ENCODE assay signal across 16 cellular contexts in the genomic region with DNA sequence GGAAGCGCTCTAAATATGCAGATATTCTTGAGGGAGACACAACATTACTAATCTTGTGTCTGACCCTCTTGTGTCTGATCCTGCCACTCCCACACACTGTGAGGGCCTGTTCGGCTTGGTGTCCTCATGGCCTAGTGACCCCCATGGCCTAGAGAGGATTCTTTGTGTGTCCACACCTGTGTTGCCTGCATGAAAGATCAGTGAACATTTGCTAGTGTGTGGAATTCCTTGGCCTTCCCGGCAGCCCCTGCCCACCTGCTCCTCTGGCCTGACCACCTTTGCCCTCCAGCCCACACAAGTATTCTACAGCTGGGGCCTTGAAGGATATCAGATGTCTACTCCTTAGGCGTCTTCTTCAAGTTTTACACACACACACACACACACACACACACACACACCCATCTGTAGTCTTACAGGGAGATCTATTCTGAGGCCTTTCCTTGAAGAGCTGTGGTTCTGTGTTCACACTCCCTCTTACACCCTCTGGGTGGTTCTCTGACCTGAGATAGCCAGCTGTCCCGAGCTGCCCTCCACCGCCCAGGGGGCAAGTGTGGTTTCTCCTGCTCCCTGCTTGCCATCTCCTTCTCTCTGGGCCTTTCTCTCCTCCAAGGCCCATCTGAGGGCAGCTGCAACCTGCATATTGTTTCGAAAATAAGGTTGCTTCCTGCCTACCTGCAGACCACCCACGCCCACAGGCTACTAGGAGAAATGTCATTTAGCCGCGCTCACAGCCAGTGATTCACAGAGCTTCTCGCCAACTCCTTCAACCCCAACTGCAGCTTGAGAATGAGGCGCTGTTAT. TPM values are rescaled to one million over a fixed set of nuclear protein-coding genes. Genes with fewer than 3 reads are reported as not detected.
DNase-seq lines count a peak whose midpoint lies in the region; ATAC-seq and TF ChIP-seq lines count a peak whose summit lies in the region.
"Had no signal": no experiment of that assay in that cellular context is flagged by ENCODE, and none has a peak within 500 bp of the region (broad histone marks: within the 10 kb centered on the region; RNA-seq: fewer than 3 reads in every experiment).

No MANE protein-coding gene starts in this region.

- TF ChIP-seq POLR2A in esophagus squamous epithelium (IDR thresholded peaks at IDR 0.05), result no peak

- no peaks in the 10 kb centered on the region for H3K27me3 Mint-ChIP-seq in activated T-cell treated with anti-CD3 and anti-CD28 coated beads, Interleukin-2, amount 50 U/mL, for 24 hours

- no peaks in the 10 kb centered on the region for H3K4me1 ChIP-seq in esophagus squamous epithelium
- H3K4me1 ChIP-seq: heart right ventricle, left lung, uterus had no signal

- peak in 2 of 3 donors; percentile 30 to 44 for DNase-seq in stimulated activated CD4-positive, alpha-beta T cell treated with anti-CD3 and anti-CD28 coated beads, Interleukin-12 subunit alpha, Interleukin-12 subunit beta, amount 100 ng/mL, for 48 hours (ENCODE audit: low read depth in 2 of 3, low spot score in 1 of 3)
- DNase-seq in stimulated activated CD4-positive, alpha-beta T cell treated with anti-CD3 and anti-CD28 coated beads, Interleukin-12 subunit alpha, Interleukin-12 subunit beta, amount 100 ng/mL, for 4 hours, result no peak
- DNase-seq in activated T-cell treated with anti-CD3 and anti-CD28 coated beads, Interleukin-2, amount 50 U/mL, for 24 hours, result peak; percentile 64
- DNase-seq in myocyte (ENCODE audit: low read depth) (peak; percentile 83), G401 (ENCODE audit: low spot score) (no peak), esophagus squamous epithelium (lab: John Stamatoyannopoulos, UW) (no peak), NCI-H1694 treated with DMSO at 0.1 percent for 48 hours (lab: John Stamatoyannopoulos, UW) (no peak)
- DNase-seq: DMS153, heart right ventricle, left lung, PC-9, uterus had no signal

- peaks cover 65% of the 10 kb centered on the region for H3K36me3 Mint-ChIP-seq in activated T-cell treated with anti-CD3 and anti-CD28 coated beads, Interleukin-2, amount 50 U/mL, for 24 hours (ENCODE audit: low read depth)

- no peak overlapping the region for H3K4me3 ChIP-seq in esophagus squamous epithelium
- H3K4me3 ChIP-seq: heart right ventricle, left lung, PC-9, uterus had no signal

- H3K27me3 ChIP-seq in esophagus squamous epithelium, result peaks cover 0 to 5% (median 0%) of the 10 kb centered on the region in 4 donors
- H3K27me3 ChIP-seq: left lung, uterus had no signal

- H3K9me3 ChIP-seq in esophagus squamous epithelium, result no peaks in the 10 kb centered on the region
- H3K9me3 ChIP-seq: left lung, uterus had no signal

- H3K4me1 Mint-ChIP-seq in activated T-cell treated with anti-CD3 and anti-CD28 coated beads, Interleukin-2, amount 50 U/mL, for 24 hours (ENCODE audit: low read depth), result peaks cover 92% of the 10 kb centered on the region

- ATAC-seq in HG02970 (IDR thresholded peaks at IDR 0.05; ENCODE audit: low FRiP score, unreplicated experiment), result no peak
- ATAC-seq: left lung had no signal

- 72 to 77% methylated on average over 9 to 12 of the region's 12 CpGs for WGBS in esophagus squamous epithelium, 2 donors

- in situ Hi-C loops in G401 (cut with HindIII; ENCODE audit: low sequenced_read_pairs), result no loop called here

- H3K36me3 ChIP-seq in esophagus squamous epithelium, result no peaks in the 10 kb centered on the region
- H3K36me3 ChIP-seq: heart right ventricle, left lung, uterus had no signal

- no peak overlapping the region for H3K27ac ChIP-seq in esophagus squamous epithelium
- H3K27ac ChIP-seq: heart right ventricle, left lung, PC-9, uterus had no signal

- H3K4me3 Mint-ChIP-seq in activated T-cell treated with anti-CD3 and anti-CD28 coated beads, Interleukin-2, amount 50 U/mL, for 24 hours, result peak overlapping the region; percentile 57

- no peaks in the 10 kb centered on the region for H3K9me3 Mint-ChIP-seq in activated T-cell treated with anti-CD3 and anti-CD28 coated beads, Interleukin-2, amount 50 U/mL, for 24 hours

- H3K27ac Mint-ChIP-seq in activated T-cell treated with anti-CD3 and anti-CD28 coated beads, Interleukin-2, amount 50 U/mL, for 24 hours, result peak overlapping the region; percentile 90

- intact Hi-C loops in esophagus squamous epithelium (cut with DNase I), result no loop called here

- no peak for TF ChIP-seq CTCF in esophagus squamous epithelium (IDR thresholded peaks at IDR 0.05)

RNA-seq across cellular contexts. Expression of gene CD247, which starts 45.4 kb away (rescaled TPM):
- total RNA-seq in myocyte (0.21 TPM in 1 of 2 replicates, not detected in the other), esophagus squamous epithelium (1 to 10 TPM in 3 of 4 donors, under 1 TPM in 1; 0.68 to 3.5 (median 3.1) TPM)
- polyA plus RNA-seq in myocyte (2012), result 0.05 TPM
- total RNA-seq in G401 (2014; rRNA removed; shearing (Covaris generic)), result 9.3 and 11.3 TPM in 2 replicates
- total RNA-seq: bronchial epithelial cell, endothelial cell of umbilical vein, PC-9 had no signal
- polyA plus RNA-seq: AG04450, endothelial cell of umbilical vein had no signal

Comparison
In these comparisons a context has a peak if more than half of its experiments do, and no peak if none do; other contexts are left out.
1. DNase-seq: peak in stimulated activated CD4-positive, alpha-beta T cell treated with anti-CD3 and anti-CD28 coated beads, Interleukin-12 subunit alpha, Interleukin-12 subunit beta, amount 100 ng/mL, for 48 hours (2 of 3), activated T-cell treated with anti-CD3 and anti-CD28 coated beads, Interleukin-2, amount 50 U/mL, for 24 hours (single experiment) and myocyte (single experiment); none in stimulated activated CD4-positive, alpha-beta T cell treated with anti-CD3 and anti-CD28 coated beads, Interleukin-12 subunit alpha, Interleukin-12 subunit beta, amount 100 ng/mL, for 4 hours (single experiment), G401 (single experiment), esophagus squamous epithelium (single experiment) and NCI-H1694 treated with DMSO at 0.1 percent for 48 hours (single experiment).